1 cellular context compared by ENCODE assay signal in genomic region chr6:32004393-32004792, GRCh38.
TF ChIP-seq lines count a peak whose summit lies in the region.
"Not testable (repeated sequence)": the region's sequence is repeated elsewhere in the genome, so short reads cannot be mapped to it uniquely, and the experiment has no call there.

No MANE protein-coding gene starts in this region.

TF ChIP-seq in HepG2, 621 proteins besides CTCF, POLR2A, EP300 and RAD21:
- not testable (repeated sequence) for TF ChIP-seq NR2F6 (IDR thresholded peaks at IDR 0.05); HNF4G (IDR thresholded peaks at IDR 0.05; ENCODE audit: borderline replicate concordance, low read depth, low read length)
- TF ChIP-seq NR2F6 (CRISPR knock-in tag; IDR thresholded peaks at IDR 0.05) = 0 out of 2 replicates have a peak, but pooled peaks have one; percentile 10
- TF ChIP-seq HNF4A (CRISPR knock-in tag; IDR thresholded peaks at IDR 0.05) = peak; percentile 82
- TF ChIP-seq ZNF740 (CRISPR knock-in tag; IDR thresholded peaks at IDR 0.05) = peak; percentile 24; the same call in 1 of the 2 replicates
- TF ChIP-seq ZBTB7B (CRISPR knock-in tag; IDR thresholded peaks at IDR 0.05) = peak; percentile 56; the same call in 1 of the 2 replicates
- peak; percentile 48; the same call in 1 of the 2 replicates for TF ChIP-seq PATZ1 (CRISPR knock-in tag; IDR thresholded peaks at IDR 0.05)
- peak; percentile 64; the same call in 1 of the 2 replicates for TF ChIP-seq ZFP1 (CRISPR knock-in tag; IDR thresholded peaks at IDR 0.05)
- peak; percentile 27; the same call in 1 of the 2 replicates for TF ChIP-seq ETV5 (CRISPR knock-in tag; IDR thresholded peaks at IDR 0.05; ENCODE audit: borderline replicate concordance)
- 0 out of 2 replicates have a peak, but pooled peaks have one; percentile 19 for TF ChIP-seq SP5 (CRISPR knock-in tag; IDR thresholded peaks at IDR 0.05; ENCODE audit: borderline replicate concordance, low read depth)
- peak; percentile 47; the same call in 1 of the 2 replicates for TF ChIP-seq HNF4G (CRISPR knock-in tag; IDR thresholded peaks at IDR 0.05; ENCODE audit: borderline replicate concordance, low read depth)
- TF ChIP-seq, protein P1, sequence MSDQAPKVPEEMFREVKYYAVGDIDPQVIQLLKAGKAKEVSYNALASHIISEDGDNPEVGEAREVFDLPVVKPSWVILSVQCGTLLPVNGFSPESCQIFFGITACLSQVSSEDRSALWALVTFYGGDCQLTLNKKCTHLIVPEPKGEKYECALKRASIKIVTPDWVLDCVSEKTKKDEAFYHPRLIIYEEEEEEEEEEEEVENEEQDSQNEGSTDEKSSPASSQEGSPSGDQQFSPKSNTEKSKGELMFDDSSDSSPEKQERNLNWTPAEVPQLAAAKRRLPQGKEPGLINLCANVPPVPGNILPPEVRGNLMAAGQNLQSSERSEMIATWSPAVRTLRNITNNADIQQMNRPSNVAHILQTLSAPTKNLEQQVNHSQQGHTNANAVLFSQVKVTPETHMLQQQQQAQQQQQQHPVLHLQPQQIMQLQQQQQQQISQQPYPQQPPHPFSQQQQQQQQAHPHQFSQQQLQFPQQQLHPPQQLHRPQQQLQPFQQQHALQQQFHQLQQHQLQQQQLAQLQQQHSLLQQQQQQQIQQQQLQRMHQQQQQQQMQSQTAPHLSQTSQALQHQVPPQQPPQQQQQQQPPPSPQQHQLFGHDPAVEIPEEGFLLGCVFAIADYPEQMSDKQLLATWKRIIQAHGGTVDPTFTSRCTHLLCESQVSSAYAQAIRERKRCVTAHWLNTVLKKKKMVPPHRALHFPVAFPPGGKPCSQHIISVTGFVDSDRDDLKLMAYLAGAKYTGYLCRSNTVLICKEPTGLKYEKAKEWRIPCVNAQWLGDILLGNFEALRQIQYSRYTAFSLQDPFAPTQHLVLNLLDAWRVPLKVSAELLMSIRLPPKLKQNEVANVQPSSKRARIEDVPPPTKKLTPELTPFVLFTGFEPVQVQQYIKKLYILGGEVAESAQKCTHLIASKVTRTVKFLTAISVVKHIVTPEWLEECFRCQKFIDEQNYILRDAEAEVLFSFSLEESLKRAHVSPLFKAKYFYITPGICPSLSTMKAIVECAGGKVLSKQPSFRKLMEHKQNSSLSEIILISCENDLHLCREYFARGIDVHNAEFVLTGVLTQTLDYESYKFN (CRISPR knock-in tag; conservative IDR thresholded peaks at IDR 0.05) = 0 out of 2 replicates have a peak, but pooled peaks have one; percentile 39
- 0 out of 2 replicates have a peak, but pooled peaks have one; percentile 31 for TF ChIP-seq SAP130 (CRISPR knock-in tag; IDR thresholded peaks at IDR 0.05; ENCODE audit: low read depth)
